Comparison of ENCODE assay signal across 16 cellular contexts in genomic region chr6:108254436-108255410, GRCh38. TPM values are rescaled to one million over a fixed set of nuclear protein-coding genes. Genes with fewer than 3 reads are reported as not detected.
DNase-seq lines count a peak whose midpoint lies in the region; ATAC-seq and TF ChIP-seq lines count a peak whose summit lies in the region.
"Had no signal": no experiment of that assay in that cellular context is flagged by ENCODE, and none has a peak within 500 bp of the region (broad histone marks: within the 10 kb centered on the region; RNA-seq: fewer than 3 reads in every experiment).

No MANE protein-coding gene starts in this region.

- intact Hi-C loops in CD4-positive, alpha-beta T cell (cut with DNase I, micrococcal nuclease): loop anchor here in 1 of 2 experiments (10.0 kb wide), 1 partner anchor 270 kb away; no protein-coding TSS in a partner anchor

- CTCF ChIA-PET in CD4-positive, alpha-beta T cell (lab: Charles Lee): interaction anchor here (0.7 kb wide), 1 partner anchor 10 kb away, joined by 3 read pairs; no protein-coding TSS in a partner anchor

- H3K9me3 Mint-ChIP-seq in CD4-positive, alpha-beta T cell: no peaks in the 10 kb centered on the region
- H3K9me3 Mint-ChIP-seq in activated T-helper 17 cell treated with anti-CD3 and anti-CD28 coated beads, Interleukin-2, amount 50 U/mL, for 72 hours: no peaks in the 10 kb centered on the region

- no peak overlapping the region for H3K27ac ChIP-seq in CD4-positive, alpha-beta T cell (ENCODE audit: low read depth, low read length)
- peak overlapping the region in 1 of 2 donors; percentile 50 for H3K27ac ChIP-seq in lung (ENCODE audit: low read depth in 1 of 2, low read length in 1 of 2)
- H3K27ac ChIP-seq: epithelial cell of prostate had no signal

- ATAC-seq in CD4-positive, alpha-beta T cell (ENCODE audit: poor library complexity): no peak
- no peak for ATAC-seq in activated T-helper 17 cell treated with anti-CD3 and anti-CD28 coated beads, Interleukin-2, amount 50 U/mL, for 72 hours (replicated peaks)
- ATAC-seq in lung (ENCODE audit: insufficient read depth, low FRiP score): peak; percentile 24
- ATAC-seq in HG03432 (IDR thresholded peaks at IDR 0.05; ENCODE audit: unreplicated experiment): no peak
- no peak for ATAC-seq in HG03025 (IDR thresholded peaks at IDR 0.05; ENCODE audit: low FRiP score, unreplicated experiment)
- ATAC-seq in GM19452 (IDR thresholded peaks at IDR 0.05; ENCODE audit: unreplicated experiment): no peak

- WGBS in lung, 2 donors: 82 to 88% methylated on average over 4 of the region's 4 CpGs

- TF ChIP-seq CTCF in CD4-positive, alpha-beta T cell (IDR thresholded peaks at IDR 0.05): no peak
- TF ChIP-seq CTCF in lung (IDR thresholded peaks at IDR 0.05; ENCODE audit: control extremely low read depth, extremely low read depth): no peak

- no peaks in the 10 kb centered on the region for H3K27me3 ChIP-seq in CD4-positive, alpha-beta T cell (ENCODE audit: control insufficient read depth, insufficient read depth, low read length)
- H3K27me3 ChIP-seq in lung (ENCODE audit: control insufficient read depth, insufficient read depth): no peaks in the 10 kb centered on the region

- H3K4me1 ChIP-seq in lung (ENCODE audit: control insufficient read depth in 2 of 2, insufficient read depth in 2 of 2, low read length in 2 of 2): peaks cover 15 to 31% of the 10 kb centered on the region in 2 donors

- H3K27ac Mint-ChIP-seq in CD4-positive, alpha-beta T cell: no peak overlapping the region
- H3K27ac Mint-ChIP-seq in activated T-helper 17 cell treated with anti-CD3 and anti-CD28 coated beads, Interleukin-2, amount 50 U/mL, for 72 hours: peak overlapping the region; percentile 15

- no peak overlapping the region for H3K4me3 ChIP-seq in lung
- H3K4me3 ChIP-seq: coronary artery had no signal

- POLR2A ChIA-PET in CD4-positive, alpha-beta T cell (lab: Charles Lee): interaction anchor here (0.6 kb wide), 1 partner anchor 37 kb away, joined by 3 read pairs; no protein-coding TSS in a partner anchor

- no peaks in the 10 kb centered on the region for H3K27me3 Mint-ChIP-seq in CD4-positive, alpha-beta T cell
- no peaks in the 10 kb centered on the region for H3K27me3 Mint-ChIP-seq in activated T-helper 17 cell treated with anti-CD3 and anti-CD28 coated beads, Interleukin-2, amount 50 U/mL, for 72 hours

- no peaks in the 10 kb centered on the region for H3K9me3 ChIP-seq in CD4-positive, alpha-beta T cell (ENCODE audit: control insufficient read depth, low read length)
- no peaks in the 10 kb centered on the region for H3K9me3 ChIP-seq in lung (ENCODE audit: control insufficient read depth in 2 of 2, insufficient read depth in 1 of 2, low read length in 1 of 2)

- peaks cover 62% of the 10 kb centered on the region for H3K36me3 Mint-ChIP-seq in CD4-positive, alpha-beta T cell (ENCODE audit: low read depth)
- peaks cover 72% of the 10 kb centered on the region for H3K36me3 Mint-ChIP-seq in activated T-helper 17 cell treated with anti-CD3 and anti-CD28 coated beads, Interleukin-2, amount 50 U/mL, for 72 hours (ENCODE audit: low read depth)

- peak overlapping the region; percentile 40 for H3K4me3 Mint-ChIP-seq in CD4-positive, alpha-beta T cell
- no peak overlapping the region for H3K4me3 Mint-ChIP-seq in activated T-helper 17 cell treated with anti-CD3 and anti-CD28 coated beads, Interleukin-2, amount 50 U/mL, for 72 hours

- H3K4me1 Mint-ChIP-seq in CD4-positive, alpha-beta T cell (ENCODE audit: low read depth): peaks cover 81% of the 10 kb centered on the region
- peaks cover 27% of the 10 kb centered on the region for H3K4me1 Mint-ChIP-seq in activated T-helper 17 cell treated with anti-CD3 and anti-CD28 coated beads, Interleukin-2, amount 50 U/mL, for 72 hours

- DNase-seq in AML-193 (lab: John Stamatoyannopoulos, UW): peak; percentile 71 to 72
- no peak for DNase-seq in CD4-positive, alpha-beta T cell
- no peak for DNase-seq in lung (ENCODE audit: low spot score)
- DNase-seq in activated CD8-positive, alpha-beta memory T cell treated with anti-CD3 and anti-CD28 coated beads, Interleukin-2, amount 50 U/mL, for 4 hours: no peak
- DNase-seq: activated CD4-positive, CD25-positive, alpha-beta regulatory T cell; activated gamma-delta T cell; anterior cingulate cortex; mesenchymal stem cell; NCI-H187 treated with DMSO at 0.1 percent for 48 hours; NCI-H446 treated with DMSO at 0.1 percent for 48 hours had no signal

- H3K36me3 ChIP-seq in lung (ENCODE audit: control insufficient read depth in 2 of 2, insufficient read depth in 2 of 2, low read length in 2 of 2): peaks cover 0 to 1% of the 10 kb centered on the region in 2 donors

RNA-seq across cellular contexts. Expression of gene SNX3, which starts 6.1 kb away (rescaled TPM):
- total RNA-seq in CD4-positive, alpha-beta T cell: 10 to 100 TPM; 39.8 to 40.8 TPM
- 10 to 100 TPM; 60.1 to 84.6 TPM for total RNA-seq in activated T-helper 17 cell treated with anti-CD3 and anti-CD28 coated beads, Interleukin-2, amount 50 U/mL, for 72 hours
- total RNA-seq in lung: 100 to 1,000 TPM; 124 to 245 TPM
- polyA plus RNA-seq in lung: 100 to 1,000 TPM; 145 to 197 TPM

RNA-seq across cellular contexts. Expression of gene AFG1L, which starts 40.1 kb away (rescaled TPM):
- total RNA-seq in CD4-positive, alpha-beta T cell: 1 to 10 TPM; 3.0 to 3.9 TPM
- total RNA-seq in activated T-helper 17 cell treated with anti-CD3 and anti-CD28 coated beads, Interleukin-2, amount 50 U/mL, for 72 hours: 1 to 10 TPM; 5.9 to 6.1 TPM
- 1 to 10 TPM; 8.8 to 9.5 TPM for total RNA-seq in lung
- 1 to 10 TPM; 2.0 to 2.1 TPM for polyA plus RNA-seq in lung

Comparison
In these comparisons a context has a peak if more than half of its experiments do, and no peak if none do; other contexts are left out.
1. DNase-seq: peak in AML-193 (2 of 2); none in CD4-positive, alpha-beta T cell (0 of 10), lung (single experiment) and activated CD8-positive, alpha-beta memory T cell treated with anti-CD3 and anti-CD28 coated beads, Interleukin-2, amount 50 U/mL, for 4 hours (single experiment).